2 cellular contexts compared by ENCODE assay signal in genomic region chr7:4472739-4473138, GRCh38.
TF ChIP-seq lines count a peak whose summit lies in the region.

No MANE protein-coding gene starts in this region.

TF ChIP-seq in SK-N-SH treated with all-trans-retinoic acid at 6 μM for 48 hours, 23 proteins besides CTCF, POLR2A, EP300 and RAD21 (continued from another document):
- TF ChIP-seq PPARA (CRISPR knock-in tag; IDR thresholded peaks at IDR 0.05; ENCODE audit: borderline replicate concordance) = no peak
- TF ChIP-seq BACH2 (CRISPR knock-in tag; IDR thresholded peaks at IDR 0.05; ENCODE audit: borderline replicate concordance) = no peak
- TF ChIP-seq CSRNP3 (CRISPR knock-in tag; IDR thresholded peaks at IDR 0.05) = no peak
- TF ChIP-seq ZNF8 (CRISPR knock-in tag; IDR thresholded peaks at IDR 0.05) = no peak

TF ChIP-seq in WTC11, 78 proteins besides CTCF, POLR2A, EP300 and RAD21 (continued from another document):
- TF ChIP-seq E2F4 (CRISPR knock-in tag; IDR thresholded peaks at IDR 0.05; ENCODE audit: borderline replicate concordance, low read depth) = no peak
- no peak for TF ChIP-seq ZNF317 (CRISPR knock-in tag; IDR thresholded peaks at IDR 0.05; ENCODE audit: borderline replicate concordance, low read depth)
- TF ChIP-seq RELA (CRISPR knock-in tag; IDR thresholded peaks at IDR 0.05; ENCODE audit: borderline replicate concordance) = no peak
- no peak for TF ChIP-seq STAT6 (CRISPR knock-in tag; conservative IDR thresholded peaks at IDR 0.05; ENCODE audit: low read depth)
- TF ChIP-seq E2F5 (CRISPR knock-in tag; IDR thresholded peaks at IDR 0.05) = no peak
- TF ChIP-seq NR2C2 (CRISPR knock-in tag; IDR thresholded peaks at IDR 0.05) = no peak
- TF ChIP-seq ESRRA (CRISPR knock-in tag; IDR thresholded peaks at IDR 0.05; ENCODE audit: borderline replicate concordance) = no peak
- TF ChIP-seq ZNF423 (CRISPR knock-in tag; IDR thresholded peaks at IDR 0.05) = no peak
TF ChIP-seq in WTC11: peak in this region for 0.
